12 cellular contexts compared by ENCODE assay signal in genomic region chr17:66533572-66533971, GRCh38.
A peak's percentile ranks its signal among the peaks of the same experiment; 100 is the strongest.
DNase-seq lines count a peak whose midpoint lies in the region; ATAC-seq, FAIRE-seq and TF ChIP-seq lines count a peak whose summit lies in the region.
"Had no signal": no experiment of that assay in that cellular context is flagged by ENCODE, and none has a peak within 500 bp of the region (broad histone marks: within the 10 kb centered on the region; RNA-seq: fewer than 3 reads in every experiment).

No MANE protein-coding gene starts in this region.

- H3F3A ChIP-seq in neural cell (ENCODE audit: insufficient read depth, low read length, poor library complexity, severe bottlenecking): no peaks in the 10 kb centered on the region

- TF ChIP-seq RAD21 in neural cell (conservative IDR thresholded peaks at IDR 0.05): peak; percentile 52

- H3K4me3 ChIP-seq in neural cell (ENCODE audit: low read length) (no peak overlapping the region), pancreas (no peak overlapping the region)
- H3K4me3 ChIP-seq: heart right ventricle had no signal

- H3K27me3 ChIP-seq in neural cell (ENCODE audit: insufficient read depth, low read depth, low read length): no peaks in the 10 kb centered on the region
- no peaks in the 10 kb centered on the region for H3K27me3 ChIP-seq in pancreas
- H3K27me3 ChIP-seq: heart right ventricle had no signal

- ATAC-seq in left ventricle myocardium superior (peak; percentile 15), Right ventricle myocardium superior (ENCODE audit: poor library complexity) (no peak), pancreas (no peak)
- ATAC-seq: naive thymus-derived CD8-positive, alpha-beta T cell; Panc1 had no signal

- H3K4me1 ChIP-seq in pancreas: no peaks in the 10 kb centered on the region

- no peaks in the 10 kb centered on the region for H4K20me1 ChIP-seq in neural cell (ENCODE audit: insufficient read depth)

- no peaks in the 10 kb centered on the region for H3K9me2 ChIP-seq in neural cell (ENCODE audit: insufficient read depth, low read length)

- intact Hi-C loops in left ventricle myocardium superior (cut with micrococcal nuclease) (no loop called here), Right ventricle myocardium superior (cut with DNase I) (no loop called here), pancreas (cut with DNase I) (no loop called here)

- WGBS in pancreas, 2 donors: 83 to 85% methylated on average over 9 of the region's 9 CpGs

- TF ChIP-seq CTCF in neural cell (IDR thresholded peaks at IDR 0.05; ENCODE audit: poor library complexity, severe bottlenecking): peak; percentile 47
- TF ChIP-seq CTCF in pancreas (IDR thresholded peaks at IDR 0.05): no peak

- no peak overlapping the region for H2AFZ ChIP-seq in neural cell (ENCODE audit: low read depth, low read length)

- H3K36me3 ChIP-seq in neural cell (ENCODE audit: insufficient read depth, low read length): no peaks in the 10 kb centered on the region
- no peaks in the 10 kb centered on the region for H3K36me3 ChIP-seq in pancreas
- H3K36me3 ChIP-seq: heart right ventricle had no signal

- no peaks in the 10 kb centered on the region for H3K9me3 ChIP-seq in neural cell (ENCODE audit: low read length)
- no peaks in the 10 kb centered on the region for H3K9me3 ChIP-seq in pancreas
- H3K9me3 ChIP-seq: heart right ventricle had no signal

- no peak overlapping the region for H3K4me2 ChIP-seq in neural cell (ENCODE audit: low read length)

- TF ChIP-seq EP300 in neural cell (conservative IDR thresholded peaks at IDR 0.05; ENCODE audit: poor library complexity, severe bottlenecking): peak; percentile 14

- H3K9ac ChIP-seq in neural cell (ENCODE audit: low read length): no peak overlapping the region

- no peak for DNase-seq in left ventricle myocardium superior
- no peak for DNase-seq in Right ventricle myocardium superior
- DNase-seq in fibroblast of peridontal ligament (ENCODE audit: extremely low read depth): peak; percentile 51
- DNase-seq in pancreas: no peak
- DNase-seq in NCI-H2171 (lab: John Stamatoyannopoulos, UW): no peak
- DNase-seq in activated T-cell treated with anti-CD3 and anti-CD28 coated beads for 4 hours: no peak
- no peak for DNase-seq in pons (ENCODE audit: low spot score)
- DNase-seq: heart right ventricle; naive thymus-derived CD8-positive, alpha-beta T cell had no signal

- no peak for FAIRE-seq in pancreas (lab: Jason Lieb, UNC)
- FAIRE-seq: A204.1 had no signal

- H3K27ac ChIP-seq in neural cell (ENCODE audit: low read length) (no peak overlapping the region), pancreas (no peak overlapping the region)
- H3K27ac ChIP-seq: heart right ventricle had no signal

- H3K79me2 ChIP-seq in neural cell (replicated peaks; ENCODE audit: insufficient read depth, low read length): no peaks in the 10 kb centered on the region

TF ChIP-seq in neural cell, 6 proteins besides CTCF, POLR2A, EP300 and RAD21:
- no peak for TF ChIP-seq TAF1 (IDR thresholded peaks at IDR 0.05; ENCODE audit: low read depth)
- TF ChIP-seq SMC3 (conservative IDR thresholded peaks at IDR 0.05; ENCODE audit: poor library complexity): peak; percentile 22
- TF ChIP-seq EZH2 (IDR thresholded peaks at IDR 0.05; ENCODE audit: borderline replicate concordance, insufficient read depth, low read length, poor library complexity, severe bottlenecking): no peak
- no peak for TF ChIP-seq POLR2AphosphoS5 (IDR thresholded peaks at IDR 0.05)
- no peak for TF ChIP-seq MXI1 (conservative IDR thresholded peaks at IDR 0.05; ENCODE audit: poor library complexity, severe bottlenecking)
- no peak for TF ChIP-seq REST (IDR thresholded peaks at IDR 0.05; ENCODE audit: borderline replicate concordance)
